1 cellular context compared by ENCODE assay signal in the genomic region with DNA sequence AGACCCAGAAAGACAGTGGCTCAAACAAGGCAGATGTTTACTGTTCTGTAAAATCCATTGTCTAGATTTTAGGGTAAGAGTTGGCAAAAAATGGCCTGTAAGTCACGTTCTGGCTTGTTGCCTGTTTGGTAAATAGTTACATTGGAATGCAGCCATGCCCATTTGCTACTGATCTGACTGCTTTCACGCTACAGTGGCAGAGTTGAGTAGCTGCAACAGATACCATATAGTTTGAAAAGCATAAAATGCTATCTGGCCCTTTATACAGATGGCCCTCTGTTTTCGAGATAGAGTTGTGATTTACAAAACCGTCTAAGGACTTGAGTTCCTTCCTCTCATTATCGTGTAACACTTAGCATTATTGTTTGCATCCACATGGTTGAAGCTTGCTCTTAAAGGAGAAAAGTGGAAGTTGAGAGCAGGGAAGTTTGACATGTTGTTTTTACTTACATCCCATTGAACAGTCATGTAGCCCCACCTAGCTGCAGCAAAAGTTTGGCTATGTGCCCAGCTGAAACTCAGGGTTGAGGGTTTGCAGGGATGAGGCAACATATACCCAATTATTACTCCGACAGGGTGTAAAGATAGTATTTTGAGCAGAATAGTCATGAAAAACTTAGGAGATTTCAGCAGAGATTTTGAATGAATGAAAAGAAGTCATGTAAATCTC.
TF ChIP-seq lines count a peak whose summit lies in the region.

No MANE protein-coding gene starts in this region.

TF ChIP-seq in Ishikawa, 13 proteins besides CTCF, POLR2A, EP300 and RAD21 (continued from another document):
- TF ChIP-seq, protein P1, sequence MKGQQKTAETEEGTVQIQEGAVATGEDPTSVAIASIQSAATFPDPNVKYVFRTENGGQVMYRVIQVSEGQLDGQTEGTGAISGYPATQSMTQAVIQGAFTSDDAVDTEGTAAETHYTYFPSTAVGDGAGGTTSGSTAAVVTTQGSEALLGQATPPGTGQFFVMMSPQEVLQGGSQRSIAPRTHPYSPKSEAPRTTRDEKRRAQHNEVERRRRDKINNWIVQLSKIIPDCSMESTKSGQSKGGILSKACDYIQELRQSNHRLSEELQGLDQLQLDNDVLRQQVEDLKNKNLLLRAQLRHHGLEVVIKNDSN (IDR thresholded peaks at IDR 0.05), result no peak
- TF ChIP-seq CEBPB (IDR thresholded peaks at IDR 0.05) (0 out of 2 replicates have a peak, but pooled peaks have one; percentile 5), FOXM1 (IDR thresholded peaks at IDR 0.05; ENCODE audit: borderline replicate concordance, low read depth) (no peak), TCF12 (IDR thresholded peaks at IDR 0.05; ENCODE audit: low read depth) (no peak), ZBTB7A (IDR thresholded peaks at IDR 0.05; ENCODE audit: low read depth) (no peak), CREB1 (IDR thresholded peaks at IDR 0.05; ENCODE audit: low read depth) (no peak), EGR1 (IDR thresholded peaks at IDR 0.05) (no peak), YY1 (IDR thresholded peaks at IDR 0.05; ENCODE audit: low read depth) (peak; percentile 27; the same call in 1 of the 2 replicates)
